In the genomic region with DNA sequence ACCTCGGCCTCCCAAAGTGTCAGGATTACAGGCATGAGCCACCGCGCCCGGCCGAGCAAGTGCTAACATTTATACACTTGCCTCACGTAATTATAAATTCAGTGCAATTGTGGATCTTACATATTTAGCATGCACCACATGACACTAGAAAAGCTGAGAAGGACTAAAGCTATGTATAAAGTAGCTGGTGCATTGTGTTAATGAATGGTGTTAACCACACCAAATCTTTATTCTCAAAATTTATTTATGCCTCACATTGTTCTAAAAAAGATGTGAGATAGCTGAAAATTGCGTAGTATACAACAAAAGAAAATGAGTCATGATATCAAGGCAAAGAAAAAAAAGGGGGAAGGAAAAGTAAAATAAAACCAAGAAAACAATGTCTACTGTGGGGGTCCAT, we compare ENCODE assay signal across 34 cellular contexts. TPM values are rescaled to one million over a fixed set of nuclear protein-coding genes. Genes with fewer than 3 reads are reported as not detected.
"Had no signal": no experiment of that assay in that cellular context is flagged by ENCODE, and none has a peak within 500 bp of the region (broad histone marks: within the 10 kb centered on the region; RNA-seq: fewer than 3 reads in every experiment).

No MANE protein-coding gene starts in this region.

- DNase-seq: activated effector memory CD4-positive, alpha-beta T cell treated with anti-CD3 and anti-CD28 coated beads, Interleukin-2, amount 50 U/mL, for 16 hours; activated effector memory CD4-positive, alpha-beta T cell treated with Interleukin-2 at 50 U/mL for 16 hours; activated gamma-delta T cell; activated gamma-delta T cell treated with Interleukin-2 at 50 U/mL for 16 hours; activated naive CD4-positive, alpha-beta T cell; activated naive CD4-positive, alpha-beta T cell treated with anti-CD3 and anti-CD28 coated beads for 36 hours; activated naive CD4-positive, alpha-beta T cell treated with anti-CD3 and anti-CD28 coated beads, Interleukin-2, amount 10 ng/mL, durations not matched to agents 7 days and 5 days; activated naive CD4-positive, alpha-beta T cell treated with anti-CD3 and anti-CD28 coated beads, Interleukin-2, amount 50 U/mL, for 16 hours; activated naive CD4-positive, alpha-beta T cell treated with Interleukin-2 at 50 U/mL for 16 hours; activated naive CD8-positive, alpha-beta T cell treated with anti-CD3 and anti-CD28 coated beads for 36 hours; activated naive CD8-positive, alpha-beta T cell treated with anti-CD3 and anti-CD28 coated beads, Interleukin-2, amount 10 ng/mL, durations not matched to agents 7 days and 5 days; activated naive CD8-positive, alpha-beta T cell treated with anti-CD3 and anti-CD28 coated beads, Interleukin-2, amount 50 U/mL, for 24 hours; activated T-cell treated with anti-CD3 and anti-CD28 coated beads, Interleukin-2, amount 50 U/mL, for 1 hour; activated T-cell treated with anti-CD3 and anti-CD28 coated beads, Interleukin-2, amount 50 U/mL, for 24 hours; activated T-cell treated with anti-CD3 and anti-CD28 coated beads, Interleukin-2, amount 50 U/mL, for 4 hours; activated T-cell treated with anti-CD3 and anti-CD28 coated beads, Interleukin-2, amount 50 U/mL, for 48 hours; activated T-cell treated with anti-CD3 and anti-CD28 coated beads, Interleukin-2, amount 50 U/mL, for 72 hours; adrenal gland; amniotic stem cell; amygdala; anterior cingulate cortex; aorta; body of pancreas; brain microvascular endothelial cell; central memory CD4-positive, alpha-beta T cell; cerebellar nuclear complex had no signal

- ATAC-seq: activated naive CD4-positive, alpha-beta T cell treated with anti-CD3 and anti-CD28 coated beads, Interleukin-2, amount 50 U/mL, for 72 hours; activated naive CD8-positive, alpha-beta T cell treated with anti-CD3 and anti-CD28 coated beads, Interleukin-2, amount 50 U/mL, for 24 hours; activated T-cell treated with anti-CD3 and anti-CD28 coated beads, Interleukin-2, amount 50 U/mL, for 4 hours; activated T-cell treated with anti-CD3 and anti-CD28 coated beads, Interleukin-2, amount 50 U/mL, for 72 hours; activated T-helper 17 cell treated with anti-CD3 and anti-CD28 coated beads, Interleukin-2, amount 50 U/mL, for 72 hours; body of pancreas had no signal

- FAIRE-seq: astrocyte had no signal

- H3K27ac ChIP-seq: adrenal gland, ascending aorta, body of pancreas, brain microvascular endothelial cell, breast epithelium, cardiac muscle cell had no signal

- H3K4me1 ChIP-seq: adrenal gland, ascending aorta, body of pancreas, breast epithelium had no signal

- H3K9me3 ChIP-seq: adrenal gland, ascending aorta, body of pancreas, breast epithelium had no signal

- H3K36me3 ChIP-seq: adrenal gland, ascending aorta, brain microvascular endothelial cell, breast epithelium, cardiac muscle cell had no signal

- H3K4me3 ChIP-seq: adrenal gland, ascending aorta, body of pancreas, breast epithelium, cardiac muscle cell had no signal

- H3K27me3 ChIP-seq: adrenal gland, ascending aorta, body of pancreas, brain microvascular endothelial cell, breast epithelium, cardiac muscle cell had no signal

RNA-seq across cellular contexts. Expression of gene GDA, which starts 54.8 kb away (rescaled TPM):
- total RNA-seq: activated naive CD4-positive, alpha-beta T cell treated with anti-CD3 and anti-CD28 coated beads for 36 hours; activated naive CD4-positive, alpha-beta T cell treated with anti-CD3 and anti-CD28 coated beads, Interleukin-2, amount 50 U/mL, for 72 hours; activated naive CD8-positive, alpha-beta T cell treated with anti-CD3 and anti-CD28 coated beads for 36 hours; activated naive CD8-positive, alpha-beta T cell treated with anti-CD3 and anti-CD28 coated beads, Interleukin-2, amount 10 ng/mL, durations not matched to agents 7 days and 5 days; activated T-cell treated with anti-CD3 and anti-CD28 coated beads, Interleukin-2, amount 50 U/mL, for 72 hours; activated T-helper 1 cell treated with anti-CD3 and anti-CD28 coated beads, Interleukin-12 subunit alpha, Interleukin-12 subunit beta, Interleukin-2, Interleukin-4 antibody, amounts not matched to agents 30 ng/mL and 10 ng/mL and 1 ng/mL, durations not matched to agents 14 hours and 24 hours and 36 hours; activated T-helper 17 cell treated with anti-CD3 and anti-CD28 coated beads, Interleukin-2, amount 50 U/mL, for 72 hours; aorta; ascending aorta; astrocyte; cardiac septum had no signal
